ENCODE assay signal across 14 cellular contexts in genomic region chr14:104967144-104967413, GRCh38. TPM values are rescaled to one million over a fixed set of nuclear protein-coding genes. Genes with fewer than 3 reads are reported as not detected.
DNase-seq lines count a peak whose midpoint lies in the region; ATAC-seq, FAIRE-seq and TF ChIP-seq lines count a peak whose summit lies in the region.
"Had no signal": no experiment of that assay in that cellular context is flagged by ENCODE, and none has a peak within 500 bp of the region (broad histone marks: within the 10 kb centered on the region; RNA-seq: fewer than 3 reads in every experiment).

No MANE protein-coding gene starts in this region.

- H3K27me3 ChIP-seq in GM23248 (replicated peaks; ENCODE audit: insufficient read depth) (no peaks in the 10 kb centered on the region), keratinocyte (ENCODE audit: control insufficient read depth, extremely low read depth, insufficient read depth, low read length) (no peaks in the 10 kb centered on the region)

- DNase-seq in GM23248, result no peak
- DNase-seq in chondrocyte (ENCODE audit: low spot score), result no peak
- DNase-seq in keratinocyte (ENCODE audit: low read depth, low spot score), result no peak
- DNase-seq in medulla oblongata (ENCODE audit: extremely low spot score), result no peak
- DNase-seq in activated effector memory CD4-positive, alpha-beta T cell treated with Interleukin-2 at 50 U/mL for 16 hours, result no peak
- DNase-seq: activated CD4-positive, alpha-beta T cell treated with anti-CD3 and anti-CD28 coated beads, Interleukin-2, amount 10 ng/mL, durations not matched to agents 7 days and 5 days; erythroblast; MV-4-11; T-helper 2 cell had no signal

- H3K36me3 Mint-ChIP-seq in chondrocyte (ENCODE audit: low read depth), result no peaks in the 10 kb centered on the region

- H3K9me3 Mint-ChIP-seq in chondrocyte (ENCODE audit: low read depth), result no peaks in the 10 kb centered on the region
- H3K9me3 Mint-ChIP-seq: activated CD4-positive, alpha-beta T cell treated with anti-CD3 and anti-CD28 coated beads, Interleukin-2, amount 10 ng/mL, durations not matched to agents 7 days and 5 days had no signal

- FAIRE-seq in keratinocyte (lab: Jason Lieb, UNC), result no peak
- FAIRE-seq: GM19239 had no signal

- H3K4me1 ChIP-seq in GM23248 (ENCODE audit: insufficient read depth) (peaks cover 40% of the 10 kb centered on the region), keratinocyte (ENCODE audit: control insufficient read depth, extremely low read depth, insufficient read depth, low read length) (peaks cover 55% of the 10 kb centered on the region)

- peaks cover 68% of the 10 kb centered on the region for H3K4me1 Mint-ChIP-seq in chondrocyte (ENCODE audit: low read depth)
- H3K4me1 Mint-ChIP-seq: activated CD4-positive, alpha-beta T cell treated with anti-CD3 and anti-CD28 coated beads, Interleukin-2, amount 10 ng/mL, durations not matched to agents 7 days and 5 days had no signal

- no peaks in the 10 kb centered on the region for H3K9me2 ChIP-seq in GM23248 (ENCODE audit: insufficient read depth)

- H3K79me2 ChIP-seq in GM23248 (ENCODE audit: insufficient read depth) (peaks cover 34% of the 10 kb centered on the region), keratinocyte (ENCODE audit: control insufficient read depth, insufficient read depth, low read length) (peaks cover 88% of the 10 kb centered on the region)

- in situ Hi-C loops in GM23248 (cut with MboI), result no loop called here

- no peak overlapping the region for H3K27ac ChIP-seq in GM23248
- H3K27ac ChIP-seq in keratinocyte (ENCODE audit: control insufficient read depth, insufficient read depth, low read length), result peak overlapping the region; percentile 98
- H3K27ac ChIP-seq in skin epidermis, result peak overlapping the region in 20 of 21 experiments; percentile 55 to 98 (median 91)

- H2AFZ ChIP-seq in GM23248, result no peak overlapping the region
- H2AFZ ChIP-seq in keratinocyte (ENCODE audit: control insufficient read depth, low read length), result no peak overlapping the region

- no peaks in the 10 kb centered on the region for H4K20me1 ChIP-seq in GM23248 (ENCODE audit: insufficient read depth)
- peaks cover 13% of the 10 kb centered on the region for H4K20me1 ChIP-seq in keratinocyte (ENCODE audit: control insufficient read depth, extremely low read depth, insufficient read depth, low read length)

- H3K9me3 ChIP-seq in GM23248 (ENCODE audit: low read depth) (no peaks in the 10 kb centered on the region), keratinocyte (ENCODE audit: control insufficient read depth, low read depth, low read length) (no peaks in the 10 kb centered on the region)

- peaks cover 7% of the 10 kb centered on the region for H3F3A ChIP-seq in GM23248 (ENCODE audit: insufficient read depth)

- H3K4me2 ChIP-seq in GM23248 (ENCODE audit: unreplicated experiment) (peak overlapping the region; percentile 83), keratinocyte (ENCODE audit: control insufficient read depth, extremely low read depth, insufficient read depth, low read depth, low read length) (peak overlapping the region; percentile 99)

- H3K27me3 Mint-ChIP-seq in chondrocyte (ENCODE audit: low read depth), result no peaks in the 10 kb centered on the region

- peak overlapping the region; percentile 51 for H3K27ac Mint-ChIP-seq in chondrocyte (ENCODE audit: unreplicated experiment)
- H3K27ac Mint-ChIP-seq: activated CD4-positive, alpha-beta T cell treated with anti-CD3 and anti-CD28 coated beads, Interleukin-2, amount 10 ng/mL, durations not matched to agents 7 days and 5 days had no signal

- ATAC-seq in HG02970 (IDR thresholded peaks at IDR 0.05; ENCODE audit: low FRiP score, unreplicated experiment), result no peak
- ATAC-seq in GM21528 (IDR thresholded peaks at IDR 0.05; ENCODE audit: low FRiP score, unreplicated experiment), result no peak

- no peak for TF ChIP-seq CTCF in chondrocyte (IDR thresholded peaks at IDR 0.05)
- TF ChIP-seq CTCF in keratinocyte (optimal IDR thresholded peaks at IDR 0.05 in 1 of 3, IDR thresholded peaks at IDR 0.05 in 1 of 3, conservative IDR thresholded peaks at IDR 0.05 in 1 of 3; ENCODE audit: extremely low read depth in 1 of 3, insufficient read depth in 2 of 3, low read length in 3 of 3), result no peak

- H3K36me3 ChIP-seq in GM23248 (ENCODE audit: low read depth) (no peaks in the 10 kb centered on the region), keratinocyte (ENCODE audit: control insufficient read depth in 2 of 2, extremely low read depth in 1 of 2, insufficient read depth in 2 of 2, low read length in 2 of 2) (peaks cover 9 to 14% of the 10 kb centered on the region in 2 experiments)

- peaks cover 4% of the 10 kb centered on the region for H3K9me1 ChIP-seq in keratinocyte (ENCODE audit: control insufficient read depth, extremely low read depth, insufficient read depth, low read length)

- H3K9ac ChIP-seq in GM23248 (peak overlapping the region; percentile 80; the same call in 1 of the 2 replicates), keratinocyte (ENCODE audit: control insufficient read depth, extremely low read depth, insufficient read depth, low read length) (peak overlapping the region; percentile 100)

- dilution Hi-C loops in keratinocyte (cut with MboI; ENCODE audit: extremely low pct_ligation_motif_present, low sequenced_read_pairs), result no loop called here

- WGBS in GM23248 (ENCODE audit: low coverage in 1 of 2, low lambda C conversion rate in 2 of 2, missing lambda C conversion rate in 2 of 2), 2 experiments, result 41 to 46% methylated on average over 7 of the region's 7 CpGs

- H3K4me3 ChIP-seq in GM23248 (peak overlapping the region; percentile 78; the same call in 1 of the 2 replicates), keratinocyte (ENCODE audit: control insufficient read depth in 2 of 3, extremely low read depth in 1 of 3, insufficient read depth in 2 of 3, low read depth in 1 of 3, low read length in 3 of 3) (peak overlapping the region; percentile 93 to 94 (median 93)), skin epidermis (peak overlapping the region; percentile 7 to 61 (median 34))

- peak overlapping the region; percentile 84 for H3K4me3 Mint-ChIP-seq in chondrocyte (ENCODE audit: unreplicated experiment)
- H3K4me3 Mint-ChIP-seq: activated CD4-positive, alpha-beta T cell treated with anti-CD3 and anti-CD28 coated beads, Interleukin-2, amount 10 ng/mL, durations not matched to agents 7 days and 5 days had no signal

RNA-seq across cellular contexts. Expression of gene AHNAK2, which starts 11.1 kb away (rescaled TPM):
- total RNA-seq in GM23248 (2014; rRNA removed; shearing (Covaris generic)), result 58.0 and 64.9 TPM in 2 replicates
- 38.3 and 38.9 TPM in 2 replicates for polyA plus RNA-seq in GM23248 (2016; fragmentation: Nextera tagmentation; extraction: Ambion mirVana)
- 271 to 361 TPM (median 274 TPM) in 3 replicates for total RNA-seq in chondrocyte
- 142 to 198 TPM (median 164 TPM) in 3 replicates for polyA plus RNA-seq in keratinocyte
- polyA plus RNA-seq in keratinocyte (2011; ENCODE audit: low read depth), result 725 TPM
- polyA plus RNA-seq in keratinocyte (2011; cell fraction: cytosol; rRNA removed), result 78.9 and 92.5 TPM in 2 replicates
- polyA plus RNA-seq in keratinocyte (2011; cell fraction: nucleus; rRNA removed), result 988 and 1,021 TPM in 2 replicates
- polyA plus RNA-seq in keratinocyte (2012; ENCODE audit: low replicate concordance), result 289 and 443 TPM in 2 replicates
- polyA minus RNA-seq in keratinocyte, result 622 to 721 TPM (median 625 TPM) in 3 replicates
- 342 TPM for polyA minus RNA-seq in keratinocyte (2011; cell fraction: cytosol; rRNA and poly(A)+ RNA removed)
- 1,549 and 2,078 TPM in 2 replicates for polyA minus RNA-seq in keratinocyte (2011; cell fraction: nucleus; rRNA and poly(A)+ RNA removed)
- total RNA-seq: activated CD4-positive, alpha-beta T cell treated with anti-CD3 and anti-CD28 coated beads, Interleukin-2, amount 10 ng/mL, durations not matched to agents 7 days and 5 days had no signal

RNA-seq across cellular contexts. Expression of gene CLBA1, which starts 18.5 kb away (rescaled TPM):
- 10.4 and 13.5 TPM in 2 replicates for total RNA-seq in GM23248 (2014; rRNA removed; shearing (Covaris generic))
- polyA plus RNA-seq in GM23248 (2016; fragmentation: Nextera tagmentation; extraction: Ambion mirVana), result 7.7 and 11.5 TPM in 2 replicates
- 6.0 to 6.3 TPM (median 6.3 TPM) in 3 replicates for total RNA-seq in chondrocyte
- 8.6 to 11.7 TPM (median 9.1 TPM) in 3 replicates for polyA plus RNA-seq in keratinocyte
- 3.3 TPM for polyA plus RNA-seq in keratinocyte (2011; ENCODE audit: low read depth)
- 8.1 and 9.8 TPM in 2 replicates for polyA plus RNA-seq in keratinocyte (2011; cell fraction: cytosol; rRNA removed)
- 22.6 and 24.3 TPM in 2 replicates for polyA plus RNA-seq in keratinocyte (2011; cell fraction: nucleus; rRNA removed)
- 10.3 and 10.9 TPM in 2 replicates for polyA plus RNA-seq in keratinocyte (2012; ENCODE audit: low replicate concordance)
- 5.1 to 5.2 TPM (median 5.1 TPM) in 3 replicates for polyA minus RNA-seq in keratinocyte
- polyA minus RNA-seq in keratinocyte (2011; cell fraction: cytosol; rRNA and poly(A)+ RNA removed), result 6.5 TPM
- 7.3 and 15.5 TPM in 2 replicates for polyA minus RNA-seq in keratinocyte (2011; cell fraction: nucleus; rRNA and poly(A)+ RNA removed)

RNA-seq across cellular contexts. Expression of gene PLD4, which starts 42.4 kb away (rescaled TPM):
- not detected in 2 replicates for total RNA-seq in GM23248 (2014; rRNA removed; shearing (Covaris generic))
- polyA plus RNA-seq in GM23248 (2016; fragmentation: Nextera tagmentation; extraction: Ambion mirVana), result not detected in 2 replicates
- total RNA-seq in chondrocyte, result 0.07 to 0.10 TPM in 2 of 3 replicates, not detected in the other
- 0.01 TPM in 1 of 3 replicates, not detected in the others for polyA plus RNA-seq in keratinocyte
- polyA plus RNA-seq in keratinocyte (2011; ENCODE audit: low read depth), result not detected
- not detected in 2 replicates for polyA plus RNA-seq in keratinocyte (2011; cell fraction: cytosol; rRNA removed)
- polyA plus RNA-seq in keratinocyte (2011; cell fraction: nucleus; rRNA removed), result not detected in 2 replicates
- polyA plus RNA-seq in keratinocyte (2012; ENCODE audit: low replicate concordance), result 0.87 TPM in 1 of 2 replicates, not detected in the other
- polyA minus RNA-seq in keratinocyte, result 0.07 TPM in 1 of 3 replicates, not detected in the others
- not detected for polyA minus RNA-seq in keratinocyte (2011; cell fraction: cytosol; rRNA and poly(A)+ RNA removed)
- polyA minus RNA-seq in keratinocyte (2011; cell fraction: nucleus; rRNA and poly(A)+ RNA removed), result not detected in 2 replicates
- total RNA-seq: activated CD4-positive, alpha-beta T cell treated with anti-CD3 and anti-CD28 coated beads, Interleukin-2, amount 10 ng/mL, durations not matched to agents 7 days and 5 days had no signal
- polyA plus RNA-seq: neural cell had no signal

RNA-seq across cellular contexts. Expression of gene CDCA4, which starts 53.8 kb away (rescaled TPM):
- 25.5 and 27.5 TPM in 2 replicates for total RNA-seq in GM23248 (2014; rRNA removed; shearing (Covaris generic))
- 24.0 and 26.8 TPM in 2 replicates for polyA plus RNA-seq in GM23248 (2016; fragmentation: Nextera tagmentation; extraction: Ambion mirVana)
- total RNA-seq in chondrocyte, result 15.6 to 18.8 TPM (median 18.0 TPM) in 3 replicates
- 29.8 to 48.7 TPM (median 35.7 TPM) in 3 replicates for polyA plus RNA-seq in keratinocyte
- polyA plus RNA-seq in keratinocyte (2011; ENCODE audit: low read depth), result 5.3 TPM
- 22.7 and 31.2 TPM in 2 replicates for polyA plus RNA-seq in keratinocyte (2011; cell fraction: cytosol; rRNA removed)
- polyA plus RNA-seq in keratinocyte (2011; cell fraction: nucleus; rRNA removed), result 30.3 and 36.4 TPM in 2 replicates
- polyA plus RNA-seq in keratinocyte (2012; ENCODE audit: low replicate concordance), result 15.0 and 47.2 TPM in 2 replicates
- 21.6 to 29.0 TPM (median 28.1 TPM) in 3 replicates for polyA minus RNA-seq in keratinocyte
- polyA minus RNA-seq in keratinocyte (2011; cell fraction: cytosol; rRNA and poly(A)+ RNA removed), result 44.7 TPM
- polyA minus RNA-seq in keratinocyte (2011; cell fraction: nucleus; rRNA and poly(A)+ RNA removed), result 20.9 and 27.0 TPM in 2 replicates

Comparison
In these comparisons a context has a peak if more than half of its experiments do, and no peak if none do; other contexts are left out.
1. H3K4me3 ChIP-seq: peak in every context shown above with its lines; median percentile 93 in keratinocyte; 78 in GM23248; 34 in skin epidermis.